Comparison of ENCODE assay signal across 8 cellular contexts in genomic region chr5:130836729-130837660, GRCh38.
DNase-seq lines count a peak whose midpoint lies in the region; ATAC-seq and TF ChIP-seq lines count a peak whose summit lies in the region.

No MANE protein-coding gene starts in this region.

- H3K4me1 ChIP-seq in endodermal cell (ENCODE audit: control insufficient read depth, insufficient read depth, low read length): no peaks in the 10 kb centered on the region

- H3K9ac ChIP-seq in endodermal cell (ENCODE audit: extremely low read depth, low read length, poor library complexity, severe bottlenecking): no peak overlapping the region

- H3K27me3 Mint-ChIP-seq in IgD-negative memory B cell (no peaks in the 10 kb centered on the region), naive B cell (peaks cover 0 to 4% (median 0%) of the 10 kb centered on the region in 3 donors), endodermal cell (ENCODE audit: insufficient read depth) (no peaks in the 10 kb centered on the region)

- ATAC-seq in naive B cell (ENCODE audit: low read depth in 2 of 2): no peak

- no peaks in the 10 kb centered on the region for H3K36me3 ChIP-seq in endodermal cell (ENCODE audit: control insufficient read depth, insufficient read depth, low read length)

- 86 to 88% methylated on average over 4 to 6 of the region's 6 CpGs for WGBS in endodermal cell (ENCODE audit: insufficient coverage in 1 of 2, insufficient read length in 1 of 2), 2 experiments

- H3K36me3 Mint-ChIP-seq in IgD-negative memory B cell (no peaks in the 10 kb centered on the region), naive B cell (no peaks in the 10 kb centered on the region), endodermal cell (ENCODE audit: low read depth) (no peaks in the 10 kb centered on the region)

- peaks cover 2 to 10% (median 4%) of the 10 kb centered on the region in 3 donors for H3K4me1 Mint-ChIP-seq in IgD-negative memory B cell
- peaks cover 5 to 10% (median 7%) of the 10 kb centered on the region in 3 donors for H3K4me1 Mint-ChIP-seq in naive B cell
- H3K4me1 Mint-ChIP-seq in endodermal cell: peaks cover 20% of the 10 kb centered on the region

- H3K27ac ChIP-seq in endodermal cell (ENCODE audit: low read depth, low read length): no peak overlapping the region

- H3K27me3 ChIP-seq in endodermal cell (ENCODE audit: control insufficient read depth, insufficient read depth, low read length, poor library complexity, severe bottlenecking): no peaks in the 10 kb centered on the region

- H3K4me3 Mint-ChIP-seq in IgD-negative memory B cell (peak overlapping the region in 3 of 4 donors; percentile 74 to 91 (median 88)), naive B cell (peak overlapping the region; percentile 9 to 84 (median 68)), endodermal cell (no peak overlapping the region)

- peaks cover 15% of the 10 kb centered on the region for H3K9me3 ChIP-seq in endodermal cell (ENCODE audit: control insufficient read depth, low read length)

- no peak overlapping the region for H3K27ac Mint-ChIP-seq in IgD-negative memory B cell
- H3K27ac Mint-ChIP-seq in naive B cell: peak overlapping the region in 1 of 6 donors; percentile 9
- H3K27ac Mint-ChIP-seq in endodermal cell: no peak overlapping the region

- peaks cover 0 to 3% (median 0%) of the 10 kb centered on the region in 3 donors for H3K9me3 Mint-ChIP-seq in IgD-negative memory B cell
- peaks cover under 1 to 12% (median 4%) of the 10 kb centered on the region in 7 donors for H3K9me3 Mint-ChIP-seq in naive B cell
- H3K9me3 Mint-ChIP-seq in endodermal cell: peaks cover 5% of the 10 kb centered on the region

- no peak overlapping the region for H3K4me3 ChIP-seq in endodermal cell (ENCODE audit: low read length)

- DNase-seq in DMS53 (lab: John Stamatoyannopoulos, UW) (peak; percentile 68), GM20000 (ENCODE audit: low spot score) (peak; percentile 19), astrocyte of the hippocampus (ENCODE audit: low read depth, low spot score) (peak; percentile 20), naive B cell (no peak), ureter (ENCODE audit: low spot score) (no peak), endodermal cell (no peak), NCI-H1105 treated with DMSO at 0.1 percent for 48 hours (lab: John Stamatoyannopoulos, UW) (no peak)

- no peak for TF ChIP-seq CTCF in GM20000 (IDR thresholded peaks at IDR 0.05; ENCODE audit: extremely low read depth, missing control alignments)
- no peak for TF ChIP-seq CTCF in endodermal cell (conservative IDR thresholded peaks at IDR 0.05)

Comparison
In these comparisons a context has a peak if more than half of its experiments do, and no peak if none do; other contexts are left out.
1. DNase-seq: peak in DMS53 (single experiment), GM20000 (single experiment) and astrocyte of the hippocampus (single experiment); none in naive B cell (single experiment), ureter (single experiment), endodermal cell (single experiment) and NCI-H1105 treated with DMSO at 0.1 percent for 48 hours (single experiment).